In genomic region chr11:58677536-58677935, GRCh38 we compare ENCODE assay signal across 5 cellular contexts. TPM values are rescaled to one million over a fixed set of nuclear protein-coding genes. Genes with fewer than 3 reads are reported as not detected.
"Had no signal": no experiment of that assay in that cellular context is flagged by ENCODE, and none has a peak within 500 bp of the region (broad histone marks: within the 10 kb centered on the region; RNA-seq: fewer than 3 reads in every experiment).

No MANE protein-coding gene starts in this region.

RNA-seq across cellular contexts. Expression of gene GLYAT, which starts 54.2 kb away (rescaled TPM):
- total RNA-seq: HepG2, HT-29, HT1080, IMR-90 had no signal
- polyA plus RNA-seq: HepG2, IgD-negative memory B cell, IMR-90 had no signal
